In the genomic region with DNA sequence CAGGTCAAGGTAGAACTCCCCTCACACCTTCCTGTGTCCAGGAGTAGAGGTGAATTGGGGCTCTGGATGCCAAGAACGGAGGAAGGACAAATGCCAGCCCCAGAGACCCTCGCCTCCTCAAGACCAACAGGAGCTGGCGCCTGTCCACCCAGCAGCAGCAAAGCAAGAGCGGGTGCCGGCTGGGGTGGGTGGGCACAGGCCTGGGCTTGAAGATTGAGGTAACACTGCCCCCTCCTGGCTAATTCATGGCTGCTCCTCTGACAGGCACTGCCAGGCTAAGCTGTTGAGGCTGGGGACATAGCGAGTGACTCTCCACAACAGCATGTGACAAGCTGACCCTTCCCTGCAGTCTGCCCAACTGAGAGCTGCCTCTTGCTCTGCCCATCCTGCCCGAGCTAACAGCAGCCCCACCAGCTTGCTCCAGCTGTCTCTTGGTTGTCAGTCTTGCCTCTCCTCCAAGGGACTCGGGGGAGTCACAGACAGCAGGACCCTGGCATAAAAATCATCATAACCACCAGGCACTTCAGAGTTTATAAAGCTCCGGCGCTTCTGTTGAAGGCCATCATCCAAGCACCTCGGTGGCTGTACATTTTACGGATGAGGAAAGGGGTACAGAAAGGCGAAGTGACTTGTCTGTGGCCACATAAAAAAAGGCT, we compare ENCODE assay signal across 8 cellular contexts.
DNase-seq lines count a peak whose midpoint lies in the region; ATAC-seq, FAIRE-seq and TF ChIP-seq lines count a peak whose summit lies in the region.
"Not testable (repeated sequence)": the region's sequence is repeated elsewhere in the genome, so short reads cannot be mapped to it uniquely, and the experiment has no call there.

No MANE protein-coding gene starts in this region.

- H3K9ac ChIP-seq in neural cell (ENCODE audit: low read length): not testable (repeated sequence)

- 35 to 42% methylated on average over 6 to 13 of the region's 13 CpGs for WGBS in body of pancreas, 2 donors
- 48 to 58% methylated on average over 13 of the region's 13 CpGs for WGBS in heart right ventricle, 2 donors

- H3K4me1 ChIP-seq in body of pancreas, heart right ventricle: not testable (repeated sequence)

- not testable (repeated sequence) for H3K36me3 ChIP-seq in body of pancreas (replicated peaks in 1 of 2; ENCODE audit: insufficient read depth in 1 of 2, low read depth in 2 of 2); heart right ventricle; neural cell (ENCODE audit: insufficient read depth, low read length)

- not testable (repeated sequence) for H2AFZ ChIP-seq in neural cell (ENCODE audit: low read depth, low read length)

- not testable (repeated sequence) for H3K9me3 ChIP-seq in body of pancreas; heart right ventricle; neural cell (ENCODE audit: low read length)

- H4K20me1 ChIP-seq in neural cell (ENCODE audit: insufficient read depth): not testable (repeated sequence)

- POLR2A ChIA-PET in activated B cell treated with CpG ODN at 0.5 μM for 24 hours (lab: Charles Lee): not testable (repeated sequence)

- H3K36me3 Mint-ChIP-seq in activated B cell treated with CpG ODN at 0.5 μM for 24 hours (ENCODE audit: low read depth); stimulated activated naive B cell treated with anti-CD40 and anti-IgM and Interleukin-4, amounts not matched to agents 10 μg/mL and 1 μg/mL and 100 μg/mL, for 72 hours: not testable (repeated sequence)

- TF ChIP-seq CTCF in D721Med (IDR thresholded peaks at IDR 0.05; ENCODE audit: insufficient read depth, missing control alignments) (peak; percentile 65), body of pancreas (IDR thresholded peaks at IDR 0.05) (peak in 6 of 7 experiments; percentile 35 to 53 (median 44)), heart right ventricle (IDR thresholded peaks at IDR 0.05) (peak in 8 of 9 donors; percentile 31 to 65 (median 57)), neural cell (IDR thresholded peaks at IDR 0.05; ENCODE audit: poor library complexity, severe bottlenecking) (peak; percentile 80)
- not testable (repeated sequence) for TF ChIP-seq CTCF in activated B cell treated with CpG ODN at 0.5 μM for 24 hours (IDR thresholded peaks at IDR 0.05)

- H3K79me2 ChIP-seq in neural cell (replicated peaks; ENCODE audit: insufficient read depth, low read length): not testable (repeated sequence)

- not testable (repeated sequence) for FAIRE-seq in D721Med (lab: Jason Lieb, UNC)

- DNase-seq in D721Med (ENCODE audit: insufficient read length, low spot score) (peak; percentile 70), HuH-7 (ENCODE audit: low spot score) (peak; percentile 89), NCI-H526 treated with DMSO at 0.1 percent for 48 hours (lab: John Stamatoyannopoulos, UW) (peak; percentile 37), activated B cell treated with CpG ODN at 0.5 μM for 24 hours (peak; percentile 27), body of pancreas (peak; percentile 50 to 73 (median 55)), heart right ventricle (peak in 1 of 2 donors; percentile 36)
- peak; percentile 34 for DNase-seq in stimulated activated naive B cell treated with anti-CD40 and anti-IgM and Interleukin-4, amounts not matched to agents 10 μg/mL and 1 μg/mL and 100 μg/mL, for 72 hours

- not testable (repeated sequence) for TF ChIP-seq POLR2A in body of pancreas (IDR thresholded peaks at IDR 0.05)

- ATAC-seq in activated B cell treated with CpG ODN at 0.5 μM for 24 hours (ENCODE audit: low read depth) (peak; percentile 61), body of pancreas (peak; percentile 47), heart right ventricle (peak in 4 of 8 donors; percentile 36 to 58 (median 48))
- ATAC-seq in stimulated activated naive B cell treated with anti-CD40 and anti-IgM and Interleukin-4, amounts not matched to agents 10 μg/mL and 1 μg/mL and 100 μg/mL, for 72 hours (replicated peaks): peak; percentile 80 to 84

- H3K4me3 Mint-ChIP-seq in activated B cell treated with CpG ODN at 0.5 μM for 24 hours; stimulated activated naive B cell treated with anti-CD40 and anti-IgM and Interleukin-4, amounts not matched to agents 10 μg/mL and 1 μg/mL and 100 μg/mL, for 72 hours: not testable (repeated sequence)

- H3F3A ChIP-seq in neural cell (ENCODE audit: insufficient read depth, low read length, poor library complexity, severe bottlenecking): not testable (repeated sequence)

- H3K27ac Mint-ChIP-seq in activated B cell treated with CpG ODN at 0.5 μM for 24 hours; stimulated activated naive B cell treated with anti-CD40 and anti-IgM and Interleukin-4, amounts not matched to agents 10 μg/mL and 1 μg/mL and 100 μg/mL, for 72 hours: not testable (repeated sequence)

- intact Hi-C loops in activated B cell treated with CpG ODN at 0.5 μM for 24 hours (cut with micrococcal nuclease): loop anchor here (10.0 kb wide), 2 partner anchors 690 to 1680 kb away; no protein-coding TSS in a partner anchor
- intact Hi-C loops in body of pancreas (cut with DNase I); heart right ventricle (cut with DNase I): not testable (repeated sequence)

- not testable (repeated sequence) for H3K27me3 Mint-ChIP-seq in activated B cell treated with CpG ODN at 0.5 μM for 24 hours; stimulated activated naive B cell treated with anti-CD40 and anti-IgM and Interleukin-4, amounts not matched to agents 10 μg/mL and 1 μg/mL and 100 μg/mL, for 72 hours

- not testable (repeated sequence) for H3K27ac ChIP-seq in body of pancreas; heart right ventricle; neural cell (ENCODE audit: low read length)

- H3K4me1 Mint-ChIP-seq in activated B cell treated with CpG ODN at 0.5 μM for 24 hours; stimulated activated naive B cell treated with anti-CD40 and anti-IgM and Interleukin-4, amounts not matched to agents 10 μg/mL and 1 μg/mL and 100 μg/mL, for 72 hours: not testable (repeated sequence)

- H3K9me2 ChIP-seq in neural cell (ENCODE audit: insufficient read depth, low read length): not testable (repeated sequence)

- not testable (repeated sequence) for H3K4me2 ChIP-seq in neural cell (ENCODE audit: low read length)

- H3K27me3 ChIP-seq in body of pancreas; heart right ventricle; neural cell (ENCODE audit: insufficient read depth, low read depth, low read length): not testable (repeated sequence)

- CTCF ChIA-PET in activated B cell treated with CpG ODN at 0.5 μM for 24 hours (lab: Charles Lee): not testable (repeated sequence)

- H3K9me3 Mint-ChIP-seq in activated B cell treated with CpG ODN at 0.5 μM for 24 hours; stimulated activated naive B cell treated with anti-CD40 and anti-IgM and Interleukin-4, amounts not matched to agents 10 μg/mL and 1 μg/mL and 100 μg/mL, for 72 hours: not testable (repeated sequence)

- TF ChIP-seq EP300 in neural cell (conservative IDR thresholded peaks at IDR 0.05; ENCODE audit: poor library complexity, severe bottlenecking): not testable (repeated sequence)

- TF ChIP-seq RAD21 in neural cell (conservative IDR thresholded peaks at IDR 0.05): peak; percentile 81

- H3K4me3 ChIP-seq in body of pancreas; heart right ventricle; neural cell (ENCODE audit: low read length): not testable (repeated sequence)

TF ChIP-seq in neural cell, 6 proteins besides CTCF, POLR2A, EP300 and RAD21:
- peak; percentile 78 for TF ChIP-seq SMC3 (conservative IDR thresholded peaks at IDR 0.05; ENCODE audit: poor library complexity)
